33 cellular contexts compared by ENCODE assay signal in the genomic region with DNA sequence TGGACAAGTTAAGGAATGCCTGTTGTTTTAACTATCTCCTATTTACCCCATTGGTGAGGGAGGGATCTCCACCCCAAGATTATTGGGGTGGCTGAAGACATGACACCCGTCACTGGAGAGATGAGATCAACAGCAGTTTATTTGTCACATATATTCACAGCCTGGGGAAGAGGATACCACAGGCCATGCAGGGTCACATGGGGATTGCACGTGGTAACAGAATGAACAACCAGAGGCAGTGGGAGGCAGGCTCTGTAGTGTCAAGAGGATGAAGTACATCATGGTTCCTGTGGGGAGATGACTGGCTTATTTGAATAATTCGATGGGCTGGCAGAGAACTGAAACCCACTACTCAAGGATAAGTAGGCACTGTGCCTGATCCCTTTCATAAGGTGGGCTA. TPM values are rescaled to one million over a fixed set of nuclear protein-coding genes. Genes with fewer than 3 reads are reported as not detected.
"Had no signal": no experiment of that assay in that cellular context is flagged by ENCODE, and none has a peak within 500 bp of the region (broad histone marks: within the 10 kb centered on the region; RNA-seq: fewer than 3 reads in every experiment).

No MANE protein-coding gene starts in this region.

- H3K4me3 Mint-ChIP-seq: immature natural killer cell, mesothelial cell of epicardium, naive B cell, natural killer cell, nephron progenitor cell, neural progenitor cell had no signal

- ATAC-seq: left colon, left lung, natural killer cell, right lobe of liver, upper lobe of right lung had no signal

- H3K9me3 Mint-ChIP-seq: immature natural killer cell, mesothelial cell of epicardium, natural killer cell, nephron progenitor cell, neural progenitor cell had no signal

- FAIRE-seq: islet of Langerhans, kidney, urothelium cell line had no signal

- H3K9me3 ChIP-seq: left lung, ovary, right atrium auricular region, right lobe of liver, suprapubic skin, thoracic aorta, tibial artery, upper lobe of right lung had no signal

- H3K27ac Mint-ChIP-seq: immature natural killer cell, mesothelial cell of epicardium, naive B cell, natural killer cell, nephron progenitor cell, neural progenitor cell, progenitor cell of endocrine pancreas had no signal

- H3K4me1 ChIP-seq: left lung, neural progenitor cell, right atrium auricular region, right lobe of liver, suprapubic skin, tibial artery, upper lobe of right lung had no signal

- H3K4me3 ChIP-seq: left lung, lung, neural progenitor cell, ovary, right atrium auricular region, right lobe of liver, suprapubic skin, thoracic aorta, tibial artery, upper lobe of right lung had no signal

- H3K4me1 Mint-ChIP-seq: immature natural killer cell, mesothelial cell of epicardium, naive B cell, natural killer cell, nephron progenitor cell, neural progenitor cell had no signal

- H3K27me3 ChIP-seq: left lung, neural progenitor cell, ovary, right atrium auricular region, right lobe of liver, suprapubic skin, tibial artery, upper lobe of right lung had no signal

- H3K9ac ChIP-seq: neural progenitor cell had no signal

- H3K36me3 Mint-ChIP-seq: mesothelial cell of epicardium, natural killer cell, neural progenitor cell had no signal

- H3K36me3 ChIP-seq: left lung, neural progenitor cell, ovary, right atrium auricular region, right lobe of liver, suprapubic skin, thoracic aorta, tibial artery, upper lobe of right lung had no signal

- H3K4me2 ChIP-seq: neural progenitor cell had no signal

- DNase-seq: hypothalamus; immature natural killer cell; kidney; left colon; left lung; mesendoderm; naive B cell; natural killer cell; nephron progenitor cell; ovary; right lobe of liver; stimulated activated CD4-positive, alpha-beta T cell treated with anti-CD3 and anti-CD28 coated beads, Interleukin-12 subunit alpha, Interleukin-12 subunit beta, amount 100 ng/mL, for 4 hours; stimulated activated CD4-positive, alpha-beta T cell treated with anti-CD3 and anti-CD28 coated beads, Interleukin-15, amount 100 ng/mL, for 24 hours; stimulated activated CD4-positive, alpha-beta T cell treated with anti-CD3 and anti-CD28 coated beads, Interleukin-2, amount 100 ng/mL, for 24 hours; stimulated activated CD4-positive, alpha-beta T cell treated with anti-CD3 and anti-CD28 coated beads, Interleukin-4, amount 100 ng/mL, for 1 hour; stimulated activated naive CD4-positive, alpha-beta T cell treated with Interleukin-2 at 50 U/mL for 16 hours; tibial artery; trophoblast cell; upper lobe of right lung had no signal

- H2AFZ ChIP-seq: neural progenitor cell had no signal

- H3K27ac ChIP-seq: left lung, neural progenitor cell, ovary, right atrium auricular region, right lobe of liver, suprapubic skin, thoracic aorta, tibial artery, upper lobe of right lung had no signal

RNA-seq across cellular contexts. Expression of a gene that starts 18.6 kb away (rescaled TPM):
- total RNA-seq: kidney, left colon, liver, mesothelial cell of epicardium, mononuclear cell, natural killer cell, ovary, progenitor cell of endocrine pancreas, pulmonary artery endothelial cell, right atrium auricular region, right lobe of liver, skeletal muscle tissue, subcutaneous adipose tissue, suprapubic skin, thoracic aorta, upper lobe of right lung had no signal
